8 cellular contexts compared by ENCODE assay signal in the genomic region with DNA sequence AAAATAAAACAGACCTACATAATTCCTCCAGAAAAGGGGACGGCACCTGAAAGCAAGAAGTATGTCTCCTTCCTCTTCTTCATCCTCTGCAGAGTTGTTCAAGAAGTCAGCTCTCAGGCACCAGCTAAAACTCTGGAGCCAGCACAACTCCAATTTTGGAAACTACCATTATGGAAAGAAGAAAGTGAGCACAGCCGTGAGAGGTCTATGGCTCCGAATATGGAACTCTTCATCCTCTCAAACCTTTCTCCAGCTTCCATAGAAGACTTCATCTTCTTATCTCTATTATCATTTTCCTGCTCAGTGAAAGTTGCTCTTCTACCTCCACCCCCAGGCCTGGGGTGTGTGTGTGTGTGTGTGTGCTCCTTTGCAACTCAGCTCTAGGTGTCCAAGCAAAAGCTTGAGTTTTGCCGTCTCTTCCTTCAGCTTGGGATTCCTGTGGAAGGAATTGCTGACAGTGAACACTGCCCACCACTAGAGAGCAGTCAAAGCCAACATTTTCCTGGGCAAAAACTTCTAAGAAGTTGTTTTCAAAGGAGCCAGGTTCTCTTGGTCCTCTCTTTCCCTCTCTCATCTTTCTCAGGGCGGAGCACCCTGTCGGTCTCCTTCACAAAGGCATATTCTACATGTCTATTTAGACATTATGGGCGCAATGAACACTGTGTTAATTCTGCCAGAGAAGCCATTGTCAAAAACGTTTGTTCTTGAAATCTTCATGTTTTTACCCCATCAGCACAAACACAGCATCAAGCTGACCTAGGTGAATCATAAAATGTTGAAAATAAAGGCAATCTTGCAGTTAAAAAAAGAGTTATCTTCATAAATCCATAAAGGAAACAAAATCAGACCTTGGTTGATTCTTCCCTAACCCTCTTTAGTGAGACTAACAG.
DNase-seq lines count a peak whose midpoint lies in the region; ATAC-seq, FAIRE-seq and TF ChIP-seq lines count a peak whose summit lies in the region.

No MANE protein-coding gene starts in this region.

- H3K36me3 ChIP-seq in esophagus muscularis mucosa = no peaks in the 10 kb centered on the region

- H3K27me3 ChIP-seq in esophagus muscularis mucosa = no peaks in the 10 kb centered on the region

- H3K36me3 Mint-ChIP-seq in nephron (ENCODE audit: low read depth) = no peaks in the 10 kb centered on the region

- no peak overlapping the region for H3K27ac ChIP-seq in esophagus muscularis mucosa (replicated peaks in 1 of 4)

- H3K4me1 Mint-ChIP-seq in nephron = peaks cover 5% of the 10 kb centered on the region

- no peak overlapping the region for H3K4me3 Mint-ChIP-seq in nephron

- no peak for TF ChIP-seq POLR2A in esophagus muscularis mucosa (IDR thresholded peaks at IDR 0.05; ENCODE audit: low read depth)

- ATAC-seq in HG03565 (IDR thresholded peaks at IDR 0.05; ENCODE audit: unreplicated experiment) = no peak

- TF ChIP-seq CTCF in esophagus muscularis mucosa (IDR thresholded peaks at IDR 0.05) (peak; percentile 75 to 82 (median 81)), nephron (IDR thresholded peaks at IDR 0.05; ENCODE audit: unreplicated experiment in 3 of 3) (peak; percentile 63 to 79 (median 75))

- WGBS in esophagus muscularis mucosa = 53% methylated on average over 8 of the region's 8 CpGs

- peaks cover 3% of the 10 kb centered on the region for H3K9me3 Mint-ChIP-seq in nephron

- H3K27me3 Mint-ChIP-seq in nephron (ENCODE audit: low read depth) = no peaks in the 10 kb centered on the region

- TF ChIP-seq RAD21 in Ishikawa (IDR thresholded peaks at IDR 0.05; ENCODE audit: low read depth) = peak; percentile 71

- H3K27ac Mint-ChIP-seq in nephron = no peak overlapping the region

- H3K4me1 ChIP-seq in esophagus muscularis mucosa = peaks cover 0 to 13% (median 6%) of the 10 kb centered on the region in 4 donors

- intact Hi-C loops in esophagus muscularis mucosa (cut with DNase I) = loop anchor here (2.0 to 10.0 kb wide), 3 partner anchors 729 to 1121 kb away; no protein-coding TSS in a partner anchor

- TF ChIP-seq EP300 in Ishikawa (IDR thresholded peaks at IDR 0.05; ENCODE audit: borderline replicate concordance) (no peak), esophagus muscularis mucosa (IDR thresholded peaks at IDR 0.05) (no peak)

- H3K9me3 ChIP-seq in esophagus muscularis mucosa = no peaks in the 10 kb centered on the region

- DNase-seq in ELF-1 (ENCODE audit: low read depth, low spot score) = peak; percentile 79
- peak; percentile 19 for DNase-seq in RPMI8226
- DNase-seq in esophagus muscularis mucosa (ENCODE audit: extremely low spot score) = no peak
- DNase-seq in activated T-cell treated with anti-CD3 and anti-CD28 coated beads for 4 hours = no peak
- no peak for DNase-seq in GM19239 (ENCODE audit: insufficient read length, low spot score)

- H3K4me3 ChIP-seq in esophagus muscularis mucosa = no peak overlapping the region

- FAIRE-seq in GM19239 (lab: Jason Lieb, UNC) = no peak

TF ChIP-seq in Ishikawa, 13 proteins besides CTCF, POLR2A, EP300 and RAD21:
- TF ChIP-seq ZBTB7A (IDR thresholded peaks at IDR 0.05; ENCODE audit: low read depth) (no peak), FOXM1 (IDR thresholded peaks at IDR 0.05; ENCODE audit: borderline replicate concordance, low read depth) (no peak), YY1 (IDR thresholded peaks at IDR 0.05; ENCODE audit: low read depth) (no peak), CREB1 (IDR thresholded peaks at IDR 0.05; ENCODE audit: low read depth) (no peak), CEBPB (IDR thresholded peaks at IDR 0.05) (no peak), TCF12 (IDR thresholded peaks at IDR 0.05; ENCODE audit: low read depth) (no peak), TEAD4 (IDR thresholded peaks at IDR 0.05) (no peak), NFIC (IDR thresholded peaks at IDR 0.05) (no peak), TAF1 (IDR thresholded peaks at IDR 0.05; ENCODE audit: low read depth) (no peak), EGR1 (IDR thresholded peaks at IDR 0.05) (no peak)
- TF ChIP-seq, protein P1, sequence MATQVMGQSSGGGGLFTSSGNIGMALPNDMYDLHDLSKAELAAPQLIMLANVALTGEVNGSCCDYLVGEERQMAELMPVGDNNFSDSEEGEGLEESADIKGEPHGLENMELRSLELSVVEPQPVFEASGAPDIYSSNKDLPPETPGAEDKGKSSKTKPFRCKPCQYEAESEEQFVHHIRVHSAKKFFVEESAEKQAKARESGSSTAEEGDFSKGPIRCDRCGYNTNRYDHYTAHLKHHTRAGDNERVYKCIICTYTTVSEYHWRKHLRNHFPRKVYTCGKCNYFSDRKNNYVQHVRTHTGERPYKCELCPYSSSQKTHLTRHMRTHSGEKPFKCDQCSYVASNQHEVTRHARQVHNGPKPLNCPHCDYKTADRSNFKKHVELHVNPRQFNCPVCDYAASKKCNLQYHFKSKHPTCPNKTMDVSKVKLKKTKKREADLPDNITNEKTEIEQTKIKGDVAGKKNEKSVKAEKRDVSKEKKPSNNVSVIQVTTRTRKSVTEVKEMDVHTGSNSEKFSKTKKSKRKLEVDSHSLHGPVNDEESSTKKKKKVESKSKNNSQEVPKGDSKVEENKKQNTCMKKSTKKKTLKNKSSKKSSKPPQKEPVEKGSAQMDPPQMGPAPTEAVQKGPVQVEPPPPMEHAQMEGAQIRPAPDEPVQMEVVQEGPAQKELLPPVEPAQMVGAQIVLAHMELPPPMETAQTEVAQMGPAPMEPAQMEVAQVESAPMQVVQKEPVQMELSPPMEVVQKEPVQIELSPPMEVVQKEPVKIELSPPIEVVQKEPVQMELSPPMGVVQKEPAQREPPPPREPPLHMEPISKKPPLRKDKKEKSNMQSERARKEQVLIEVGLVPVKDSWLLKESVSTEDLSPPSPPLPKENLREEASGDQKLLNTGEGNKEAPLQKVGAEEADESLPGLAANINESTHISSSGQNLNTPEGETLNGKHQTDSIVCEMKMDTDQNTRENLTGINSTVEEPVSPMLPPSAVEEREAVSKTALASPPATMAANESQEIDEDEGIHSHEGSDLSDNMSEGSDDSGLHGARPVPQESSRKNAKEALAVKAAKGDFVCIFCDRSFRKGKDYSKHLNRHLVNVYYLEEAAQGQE (IDR thresholded peaks at IDR 0.05; ENCODE audit: low read depth) = no peak
- TF ChIP-seq, protein P2, sequence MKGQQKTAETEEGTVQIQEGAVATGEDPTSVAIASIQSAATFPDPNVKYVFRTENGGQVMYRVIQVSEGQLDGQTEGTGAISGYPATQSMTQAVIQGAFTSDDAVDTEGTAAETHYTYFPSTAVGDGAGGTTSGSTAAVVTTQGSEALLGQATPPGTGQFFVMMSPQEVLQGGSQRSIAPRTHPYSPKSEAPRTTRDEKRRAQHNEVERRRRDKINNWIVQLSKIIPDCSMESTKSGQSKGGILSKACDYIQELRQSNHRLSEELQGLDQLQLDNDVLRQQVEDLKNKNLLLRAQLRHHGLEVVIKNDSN (IDR thresholded peaks at IDR 0.05) = no peak
- TF ChIP-seq, protein P3, sequence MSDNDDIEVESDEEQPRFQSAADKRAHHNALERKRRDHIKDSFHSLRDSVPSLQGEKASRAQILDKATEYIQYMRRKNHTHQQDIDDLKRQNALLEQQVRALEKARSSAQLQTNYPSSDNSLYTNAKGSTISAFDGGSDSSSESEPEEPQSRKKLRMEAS (IDR thresholded peaks at IDR 0.05) = no peak
TF ChIP-seq in Ishikawa: peak in this region for 0.

Comparison
In these comparisons a context has a peak if more than half of its experiments do, and no peak if none do; other contexts are left out.
1. DNase-seq: peak in ELF-1 (single experiment) and RPMI8226 (single experiment); none in esophagus muscularis mucosa (single experiment), activated T-cell treated with anti-CD3 and anti-CD28 coated beads for 4 hours (single experiment) and GM19239 (single experiment).